19 cellular contexts compared by ENCODE assay signal in genomic region chr13:27117158-27117557, GRCh38. TPM values are rescaled to one million over a fixed set of nuclear protein-coding genes. Genes with fewer than 3 reads are reported as not detected.
DNase-seq lines count a peak whose midpoint lies in the region; ATAC-seq and TF ChIP-seq lines count a peak whose summit lies in the region.
"Had no signal": no experiment of that assay in that cellular context is flagged by ENCODE, and none has a peak within 500 bp of the region (broad histone marks: within the 10 kb centered on the region; RNA-seq: fewer than 3 reads in every experiment).

No MANE protein-coding gene starts in this region.

- 68 to 72% (median 69%) methylated on average over 1 of the region's 1 CpG for WGBS in adrenal gland, 4 donors

- H3K27me3 Mint-ChIP-seq in GM23338 (ENCODE audit: insufficient read depth, low read depth, poor library complexity) = no peaks in the 10 kb centered on the region
- H3K27me3 Mint-ChIP-seq: activated CD8-positive, alpha-beta memory T cell treated with anti-CD3 and anti-CD28 coated beads, Interleukin-2, amount 10 ng/mL, durations not matched to agents 7 days and 5 days; IgD-negative memory B cell had no signal

- no peaks in the 10 kb centered on the region for H3K27me3 ChIP-seq in GM23338 (ENCODE audit: insufficient read depth)
- no peaks in the 10 kb centered on the region for H3K27me3 ChIP-seq in SJCRH30
- no peaks in the 10 kb centered on the region for H3K27me3 ChIP-seq in gastrocnemius medialis
- no peaks in the 10 kb centered on the region for H3K27me3 ChIP-seq in adrenal gland
- no peaks in the 10 kb centered on the region for H3K27me3 ChIP-seq in colonic mucosa
- H3K27me3 ChIP-seq: esophagus squamous epithelium, heart right ventricle, tibial artery had no signal

- no peak overlapping the region for H3K9ac ChIP-seq in colonic mucosa (ENCODE audit: low read depth in 2 of 2, low read length in 2 of 2)

- H3K79me2 ChIP-seq in GM23338 (replicated peaks; ENCODE audit: insufficient read depth) = peaks cover 98% of the 10 kb centered on the region

- peaks cover 23% of the 10 kb centered on the region for H3K36me3 Mint-ChIP-seq in GM23338 (ENCODE audit: low read depth)

- H3K36me3 ChIP-seq in GM23338 (ENCODE audit: insufficient read depth) (no peaks in the 10 kb centered on the region), SJCRH30 (peaks cover 12% of the 10 kb centered on the region), gastrocnemius medialis (peaks cover 0 to 5% of the 10 kb centered on the region in 2 donors), adrenal gland (replicated peaks in 1 of 2) (peaks cover 0 to 10% of the 10 kb centered on the region in 2 donors), colonic mucosa (no peaks in the 10 kb centered on the region)

- peaks cover 14% of the 10 kb centered on the region for H4K20me1 ChIP-seq in GM23338 (replicated peaks; ENCODE audit: insufficient read depth)

- H3K4me3 ChIP-seq in GM23338 (no peak overlapping the region), SJCRH30 (no peak overlapping the region), gastrocnemius medialis (peak overlapping the region in 1 of 4 donors; percentile 10), adrenal gland (no peak overlapping the region), colonic mucosa (no peak overlapping the region)
- H3K4me3 ChIP-seq: esophagus squamous epithelium, heart right ventricle, lower lobe of right lung, tibial artery had no signal

- H3K4me2 ChIP-seq in GM23338 = no peak overlapping the region

- H3K4me3 Mint-ChIP-seq in GM23338 = no peak overlapping the region
- H3K4me3 Mint-ChIP-seq: activated CD8-positive, alpha-beta memory T cell treated with anti-CD3 and anti-CD28 coated beads, Interleukin-2, amount 10 ng/mL, durations not matched to agents 7 days and 5 days had no signal

- H3K4me1 Mint-ChIP-seq in GM23338 = peaks cover 47% of the 10 kb centered on the region

- peaks cover 54% of the 10 kb centered on the region for H3K4me1 ChIP-seq in GM23338 (ENCODE audit: insufficient read depth)
- peaks cover 46% of the 10 kb centered on the region for H3K4me1 ChIP-seq in SJCRH30
- peaks cover 26 to 30% of the 10 kb centered on the region in 2 donors for H3K4me1 ChIP-seq in gastrocnemius medialis
- no peaks in the 10 kb centered on the region for H3K4me1 ChIP-seq in adrenal gland (replicated peaks in 1 of 2)
- no peaks in the 10 kb centered on the region for H3K4me1 ChIP-seq in colonic mucosa
- H3K4me1 ChIP-seq: Caco-2 had no signal

- H2AFZ ChIP-seq in GM23338 = no peak overlapping the region

- no peaks in the 10 kb centered on the region for H3K9me2 ChIP-seq in GM23338 (ENCODE audit: insufficient read depth)

- TF ChIP-seq CTCF in GM23338 (conservative IDR thresholded peaks at IDR 0.05; ENCODE audit: low read depth in 2 of 2) (no peak), gastrocnemius medialis (IDR thresholded peaks at IDR 0.05 in 4 of 5, conservative IDR thresholded peaks at IDR 0.05 in 1 of 5) (no peak), adrenal gland (IDR thresholded peaks at IDR 0.05) (no peak), colonic mucosa (IDR thresholded peaks at IDR 0.05) (no peak)

- ATAC-seq in GM23338 (no peak), gastrocnemius medialis (peak; percentile 68 to 76)
- ATAC-seq: activated CD8-positive, alpha-beta memory T cell treated with anti-CD3 and anti-CD28 coated beads, Interleukin-2, amount 10 ng/mL, durations not matched to agents 7 days and 5 days; HCT116; heart right ventricle; lower lobe of right lung; sciatic nerve had no signal

- H3K9me3 Mint-ChIP-seq in GM23338 = peaks cover 10% of the 10 kb centered on the region

- H3K27ac ChIP-seq in GM23338 (ENCODE audit: low read depth) = no peak overlapping the region
- peak overlapping the region; percentile 68 for H3K27ac ChIP-seq in SJCRH30
- peak overlapping the region in 2 of 4 donors; percentile 29 to 60 for H3K27ac ChIP-seq in gastrocnemius medialis
- no peak overlapping the region for H3K27ac ChIP-seq in adrenal gland
- H3K27ac ChIP-seq in colonic mucosa = no peak overlapping the region
- H3K27ac ChIP-seq: esophagus squamous epithelium, heart right ventricle, lower lobe of right lung, tibial artery had no signal

- DNase-seq in GM23338 (ENCODE audit: low spot score) (no peak), SJCRH30 (peak in 1 of 2 experiments; percentile 38), fibroblast of gingiva (ENCODE audit: low read depth) (peak; percentile 45), gastrocnemius medialis (no peak), hippocampal formation (lab: John Stamatoyannopoulos, UW) (no peak), adrenal gland (no peak), colonic mucosa (no peak)
- DNase-seq: activated CD8-positive, alpha-beta memory T cell treated with anti-CD3 and anti-CD28 coated beads, Interleukin-2, amount 10 ng/mL, durations not matched to agents 7 days and 5 days; Caco-2; effector CD4-positive, alpha-beta T cell; esophagus squamous epithelium; heart right ventricle; lower lobe of right lung; stimulated activated naive CD4-positive, alpha-beta T cell; SW 1271; tibial artery had no signal

- in situ Hi-C loops in gastrocnemius medialis (cut with MboI; ENCODE audit: low sequenced_read_pairs in 4 of 4) = no loop called here

- no peaks in the 10 kb centered on the region for H3F3A ChIP-seq in GM23338 (replicated peaks; ENCODE audit: low read depth)

- H3K27ac Mint-ChIP-seq in GM23338 = peak overlapping the region; percentile 26; the same call in 1 of the 2 replicates
- H3K27ac Mint-ChIP-seq: activated CD8-positive, alpha-beta memory T cell treated with anti-CD3 and anti-CD28 coated beads, Interleukin-2, amount 10 ng/mL, durations not matched to agents 7 days and 5 days had no signal

- H3K9me3 ChIP-seq in SJCRH30 (replicated peaks) = no peaks in the 10 kb centered on the region
- H3K9me3 ChIP-seq in gastrocnemius medialis = no peaks in the 10 kb centered on the region
- no peaks in the 10 kb centered on the region for H3K9me3 ChIP-seq in adrenal gland (replicated peaks in 1 of 3)
- no peaks in the 10 kb centered on the region for H3K9me3 ChIP-seq in colonic mucosa
- H3K9me3 ChIP-seq: Caco-2, esophagus squamous epithelium, lower lobe of right lung, tibial artery had no signal

- TF ChIP-seq POLR2A in gastrocnemius medialis (IDR thresholded peaks at IDR 0.05) (no peak), adrenal gland (IDR thresholded peaks at IDR 0.05) (no peak)

- intact Hi-C loops in gastrocnemius medialis (cut with DNase I; ENCODE audit: low total_unique reads) (no loop called here), adrenal gland (cut with DNase I) (no loop called here), colonic mucosa (cut with DNase I) (loop anchor here (10.0 kb wide), 1 partner anchor 48 kb away; no protein-coding TSS in a partner anchor)

TF ChIP-seq in GM23338, 12 proteins besides CTCF, POLR2A, EP300 and RAD21 (continues in another document):
- no peak for TF ChIP-seq EZH2 (IDR thresholded peaks at IDR 0.05; ENCODE audit: low read depth, unreplicated experiment)

RNA-seq across cellular contexts. Expression of gene USP12, which starts 54.5 kb away (rescaled TPM):
- total RNA-seq in GM23338 (2014; rRNA removed; shearing (Covaris generic)) = 32.5 and 39.3 TPM in 2 replicates
- 16.9 and 18.4 TPM in 2 replicates for polyA plus RNA-seq in GM23338 (2016; fragmentation: Nextera tagmentation; extraction: Ambion mirVana)
- total RNA-seq in SJCRH30 (2014; rRNA removed; shearing (Covaris generic)) = 32.0 and 34.2 TPM in 2 replicates
- 10 to 100 TPM; 11.1 to 27.6 (median 13.1) TPM for total RNA-seq in gastrocnemius medialis
- total RNA-seq in adrenal gland = 10 to 100 TPM in 6 of 8 donors, 1 to 10 TPM in 2; 4.6 to 20.0 (median 13.3) TPM
- 10 to 100 TPM in 1 of 3 donors, 1 to 10 TPM in 2; 5.1 to 20.3 (median 7.5) TPM for polyA plus RNA-seq in adrenal gland
- 10 to 100 TPM; 28.0 to 48.0 TPM for total RNA-seq in colonic mucosa
